ENCODE assay signal across 1 cellular context in genomic region chr12:694734-695503, GRCh38.
A peak's percentile ranks its signal among the peaks of the same experiment; 100 is the strongest.
TF ChIP-seq lines count a peak whose summit lies in the region.

No MANE protein-coding gene starts in this region.

TF ChIP-seq in HepG2, 621 proteins besides CTCF, POLR2A, EP300 and RAD21 (continued from another document and continues in another):
- TF ChIP-seq, protein P1, sequence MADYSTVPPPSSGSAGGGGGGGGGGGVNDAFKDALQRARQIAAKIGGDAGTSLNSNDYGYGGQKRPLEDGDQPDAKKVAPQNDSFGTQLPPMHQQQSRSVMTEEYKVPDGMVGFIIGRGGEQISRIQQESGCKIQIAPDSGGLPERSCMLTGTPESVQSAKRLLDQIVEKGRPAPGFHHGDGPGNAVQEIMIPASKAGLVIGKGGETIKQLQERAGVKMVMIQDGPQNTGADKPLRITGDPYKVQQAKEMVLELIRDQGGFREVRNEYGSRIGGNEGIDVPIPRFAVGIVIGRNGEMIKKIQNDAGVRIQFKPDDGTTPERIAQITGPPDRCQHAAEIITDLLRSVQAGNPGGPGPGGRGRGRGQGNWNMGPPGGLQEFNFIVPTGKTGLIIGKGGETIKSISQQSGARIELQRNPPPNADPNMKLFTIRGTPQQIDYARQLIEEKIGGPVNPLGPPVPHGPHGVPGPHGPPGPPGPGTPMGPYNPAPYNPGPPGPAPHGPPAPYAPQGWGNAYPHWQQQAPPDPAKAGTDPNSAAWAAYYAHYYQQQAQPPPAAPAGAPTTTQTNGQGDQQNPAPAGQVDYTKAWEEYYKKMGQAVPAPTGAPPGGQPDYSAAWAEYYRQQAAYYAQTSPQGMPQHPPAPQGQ (CRISPR knock-in tag; IDR thresholded peaks at IDR 0.05; ENCODE audit: borderline replicate concordance): no peak
- TF ChIP-seq POLR2AphosphoS2 (IDR thresholded peaks at IDR 0.05; ENCODE audit: low read depth, low read length): no peak
- TF ChIP-seq PITX1 (CRISPR knock-in tag; IDR thresholded peaks at IDR 0.05): peak; percentile 75
- TF ChIP-seq ZNF234 (CRISPR knock-in tag; conservative IDR thresholded peaks at IDR 0.05): no peak
- TF ChIP-seq KDM3A (CRISPR knock-in tag; IDR thresholded peaks at IDR 0.05; ENCODE audit: low read depth): 0 out of 2 replicates have a peak, but pooled peaks have one; percentile 28
- TF ChIP-seq, protein P2, sequence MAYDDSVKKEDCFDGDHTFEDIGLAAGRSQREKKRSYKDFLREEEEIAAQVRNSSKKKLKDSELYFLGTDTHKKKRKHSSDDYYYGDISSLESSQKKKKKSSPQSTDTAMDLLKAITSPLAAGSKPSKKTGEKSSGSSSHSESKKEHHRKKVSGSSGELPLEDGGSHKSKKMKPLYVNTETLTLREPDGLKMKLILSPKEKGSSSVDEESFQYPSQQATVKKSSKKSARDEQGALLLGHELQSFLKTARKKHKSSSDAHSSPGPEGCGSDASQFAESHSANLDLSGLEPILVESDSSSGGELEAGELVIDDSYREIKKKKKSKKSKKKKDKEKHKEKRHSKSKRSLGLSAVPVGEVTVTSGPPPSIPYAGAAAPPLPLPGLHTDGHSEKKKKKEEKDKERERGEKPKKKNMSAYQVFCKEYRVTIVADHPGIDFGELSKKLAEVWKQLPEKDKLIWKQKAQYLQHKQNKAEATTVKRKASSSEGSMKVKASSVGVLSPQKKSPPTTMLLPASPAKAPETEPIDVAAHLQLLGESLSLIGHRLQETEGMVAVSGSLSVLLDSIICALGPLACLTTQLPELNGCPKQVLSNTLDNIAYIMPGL (CRISPR knock-in tag; IDR thresholded peaks at IDR 0.05; ENCODE audit: borderline replicate concordance in 1 of 2, low read depth in 1 of 2): 0 out of 4 replicates have a peak, but pooled peaks of 1 of the 2 experiments have one; percentile 27
- TF ChIP-seq ZNF883 (CRISPR knock-in tag; IDR thresholded peaks at IDR 0.05; ENCODE audit: not compliant biosample characterization): no peak
- no peak for TF ChIP-seq MBNL3 (CRISPR knock-in tag; conservative IDR thresholded peaks at IDR 0.05)
- no peak for TF ChIP-seq ZIK1 (CRISPR knock-in tag; IDR thresholded peaks at IDR 0.05; ENCODE audit: borderline replicate concordance, low read depth)
- TF ChIP-seq ZNF205 (CRISPR knock-in tag; IDR thresholded peaks at IDR 0.05): 0 out of 2 replicates have a peak, but pooled peaks have one; percentile 23
- TF ChIP-seq CEBPZ (IDR thresholded peaks at IDR 0.05; ENCODE audit: low read length): no peak
- 0 out of 2 replicates have a peak, but pooled peaks have one; percentile 52 for TF ChIP-seq RXRB (CRISPR knock-in tag; IDR thresholded peaks at IDR 0.05; ENCODE audit: borderline replicate concordance)
- TF ChIP-seq, protein P3, sequence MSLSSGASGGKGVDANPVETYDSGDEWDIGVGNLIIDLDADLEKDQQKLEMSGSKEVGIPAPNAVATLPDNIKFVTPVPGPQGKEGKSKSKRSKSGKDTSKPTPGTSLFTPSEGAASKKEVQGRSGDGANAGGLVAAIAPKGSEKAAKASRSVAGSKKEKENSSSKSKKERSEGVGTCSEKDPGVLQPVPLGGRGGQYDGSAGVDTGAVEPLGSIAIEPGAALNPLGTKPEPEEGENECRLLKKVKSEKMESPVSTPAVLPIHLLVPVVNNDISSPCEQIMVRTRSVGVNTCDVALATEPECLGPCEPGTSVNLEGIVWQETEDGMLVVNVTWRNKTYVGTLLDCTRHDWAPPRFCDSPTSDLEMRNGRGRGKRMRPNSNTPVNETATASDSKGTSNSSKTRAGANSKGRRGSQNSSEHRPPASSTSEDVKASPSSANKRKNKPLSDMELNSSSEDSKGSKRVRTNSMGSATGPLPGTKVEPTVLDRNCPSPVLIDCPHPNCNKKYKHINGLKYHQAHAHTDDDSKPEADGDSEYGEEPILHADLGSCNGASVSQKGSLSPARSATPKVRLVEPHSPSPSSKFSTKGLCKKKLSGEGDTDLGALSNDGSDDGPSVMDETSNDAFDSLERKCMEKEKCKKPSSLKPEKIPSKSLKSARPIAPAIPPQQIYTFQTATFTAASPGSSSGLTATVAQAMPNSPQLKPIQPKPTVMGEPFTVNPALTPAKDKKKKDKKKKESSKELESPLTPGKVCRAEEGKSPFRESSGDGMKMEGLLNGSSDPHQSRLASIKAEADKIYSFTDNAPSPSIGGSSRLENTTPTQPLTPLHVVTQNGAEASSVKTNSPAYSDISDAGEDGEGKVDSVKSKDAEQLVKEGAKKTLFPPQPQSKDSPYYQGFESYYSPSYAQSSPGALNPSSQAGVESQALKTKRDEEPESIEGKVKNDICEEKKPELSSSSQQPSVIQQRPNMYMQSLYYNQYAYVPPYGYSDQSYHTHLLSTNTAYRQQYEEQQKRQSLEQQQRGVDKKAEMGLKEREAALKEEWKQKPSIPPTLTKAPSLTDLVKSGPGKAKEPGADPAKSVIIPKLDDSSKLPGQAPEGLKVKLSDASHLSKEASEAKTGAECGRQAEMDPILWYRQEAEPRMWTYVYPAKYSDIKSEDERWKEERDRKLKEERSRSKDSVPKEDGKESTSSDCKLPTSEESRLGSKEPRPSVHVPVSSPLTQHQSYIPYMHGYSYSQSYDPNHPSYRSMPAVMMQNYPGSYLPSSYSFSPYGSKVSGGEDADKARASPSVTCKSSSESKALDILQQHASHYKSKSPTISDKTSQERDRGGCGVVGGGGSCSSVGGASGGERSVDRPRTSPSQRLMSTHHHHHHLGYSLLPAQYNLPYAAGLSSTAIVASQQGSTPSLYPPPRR (CRISPR knock-in tag; IDR thresholded peaks at IDR 0.05; ENCODE audit: borderline replicate concordance): peak; percentile 91
- TF ChIP-seq ARHGAP35 (CRISPR knock-in tag; IDR thresholded peaks at IDR 0.05; ENCODE audit: borderline replicate concordance): 0 out of 2 replicates have a peak, but pooled peaks have one; percentile 47
- TF ChIP-seq ZNF629 (CRISPR knock-in tag; conservative IDR thresholded peaks at IDR 0.05): peak; percentile 75
- peak; percentile 78; the same call in 1 of the 2 replicates for TF ChIP-seq HDAC2 (CRISPR knock-in tag; IDR thresholded peaks at IDR 0.05)
- peak; percentile 72; the same call in 1 of the 2 replicates for TF ChIP-seq HNF4A (CRISPR knock-in tag; IDR thresholded peaks at IDR 0.05)
- peak; percentile 87 for TF ChIP-seq MEIS1 (CRISPR knock-in tag; IDR thresholded peaks at IDR 0.05; ENCODE audit: borderline replicate concordance)
- TF ChIP-seq BCL6 (CRISPR knock-in tag; IDR thresholded peaks at IDR 0.05): peak; percentile 88
- TF ChIP-seq ZNF775 (CRISPR knock-in tag; IDR thresholded peaks at IDR 0.05; ENCODE audit: borderline replicate concordance): peak; percentile 97
- no peak for TF ChIP-seq ZNF441 (CRISPR knock-in tag; IDR thresholded peaks at IDR 0.05; ENCODE audit: borderline replicate concordance)
- TF ChIP-seq, protein P4, sequence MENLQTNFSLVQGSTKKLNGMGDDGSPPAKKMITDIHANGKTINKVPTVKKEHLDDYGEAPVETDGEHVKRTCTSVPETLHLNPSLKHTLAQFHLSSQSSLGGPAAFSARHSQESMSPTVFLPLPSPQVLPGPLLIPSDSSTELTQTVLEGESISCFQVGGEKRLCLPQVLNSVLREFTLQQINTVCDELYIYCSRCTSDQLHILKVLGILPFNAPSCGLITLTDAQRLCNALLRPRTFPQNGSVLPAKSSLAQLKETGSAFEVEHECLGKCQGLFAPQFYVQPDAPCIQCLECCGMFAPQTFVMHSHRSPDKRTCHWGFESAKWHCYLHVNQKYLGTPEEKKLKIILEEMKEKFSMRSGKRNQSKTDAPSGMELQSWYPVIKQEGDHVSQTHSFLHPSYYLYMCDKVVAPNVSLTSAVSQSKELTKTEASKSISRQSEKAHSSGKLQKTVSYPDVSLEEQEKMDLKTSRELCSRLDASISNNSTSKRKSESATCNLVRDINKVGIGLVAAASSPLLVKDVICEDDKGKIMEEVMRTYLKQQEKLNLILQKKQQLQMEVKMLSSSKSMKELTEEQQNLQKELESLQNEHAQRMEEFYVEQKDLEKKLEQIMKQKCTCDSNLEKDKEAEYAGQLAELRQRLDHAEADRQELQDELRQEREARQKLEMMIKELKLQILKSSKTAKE (CRISPR knock-in tag; IDR thresholded peaks at IDR 0.05; ENCODE audit: borderline replicate concordance): 0 out of 2 replicates have a peak, but pooled peaks have one; percentile 35
- no peak for TF ChIP-seq SP5 (CRISPR knock-in tag; IDR thresholded peaks at IDR 0.05; ENCODE audit: borderline replicate concordance, low read depth)
- no peak for TF ChIP-seq TERF1 (CRISPR knock-in tag; IDR thresholded peaks at IDR 0.05)
- no peak for TF ChIP-seq ZNF263 (CRISPR knock-in tag; IDR thresholded peaks at IDR 0.05)
- TF ChIP-seq TEAD3 (CRISPR knock-in tag; optimal IDR thresholded peaks at IDR 0.05; ENCODE audit: borderline replicate concordance): peak; percentile 56
- TF ChIP-seq ZBTB4 (CRISPR knock-in tag; IDR thresholded peaks at IDR 0.05; ENCODE audit: borderline replicate concordance): 0 out of 2 replicates have a peak, but pooled peaks have one; percentile 53
- TF ChIP-seq, protein P5, sequence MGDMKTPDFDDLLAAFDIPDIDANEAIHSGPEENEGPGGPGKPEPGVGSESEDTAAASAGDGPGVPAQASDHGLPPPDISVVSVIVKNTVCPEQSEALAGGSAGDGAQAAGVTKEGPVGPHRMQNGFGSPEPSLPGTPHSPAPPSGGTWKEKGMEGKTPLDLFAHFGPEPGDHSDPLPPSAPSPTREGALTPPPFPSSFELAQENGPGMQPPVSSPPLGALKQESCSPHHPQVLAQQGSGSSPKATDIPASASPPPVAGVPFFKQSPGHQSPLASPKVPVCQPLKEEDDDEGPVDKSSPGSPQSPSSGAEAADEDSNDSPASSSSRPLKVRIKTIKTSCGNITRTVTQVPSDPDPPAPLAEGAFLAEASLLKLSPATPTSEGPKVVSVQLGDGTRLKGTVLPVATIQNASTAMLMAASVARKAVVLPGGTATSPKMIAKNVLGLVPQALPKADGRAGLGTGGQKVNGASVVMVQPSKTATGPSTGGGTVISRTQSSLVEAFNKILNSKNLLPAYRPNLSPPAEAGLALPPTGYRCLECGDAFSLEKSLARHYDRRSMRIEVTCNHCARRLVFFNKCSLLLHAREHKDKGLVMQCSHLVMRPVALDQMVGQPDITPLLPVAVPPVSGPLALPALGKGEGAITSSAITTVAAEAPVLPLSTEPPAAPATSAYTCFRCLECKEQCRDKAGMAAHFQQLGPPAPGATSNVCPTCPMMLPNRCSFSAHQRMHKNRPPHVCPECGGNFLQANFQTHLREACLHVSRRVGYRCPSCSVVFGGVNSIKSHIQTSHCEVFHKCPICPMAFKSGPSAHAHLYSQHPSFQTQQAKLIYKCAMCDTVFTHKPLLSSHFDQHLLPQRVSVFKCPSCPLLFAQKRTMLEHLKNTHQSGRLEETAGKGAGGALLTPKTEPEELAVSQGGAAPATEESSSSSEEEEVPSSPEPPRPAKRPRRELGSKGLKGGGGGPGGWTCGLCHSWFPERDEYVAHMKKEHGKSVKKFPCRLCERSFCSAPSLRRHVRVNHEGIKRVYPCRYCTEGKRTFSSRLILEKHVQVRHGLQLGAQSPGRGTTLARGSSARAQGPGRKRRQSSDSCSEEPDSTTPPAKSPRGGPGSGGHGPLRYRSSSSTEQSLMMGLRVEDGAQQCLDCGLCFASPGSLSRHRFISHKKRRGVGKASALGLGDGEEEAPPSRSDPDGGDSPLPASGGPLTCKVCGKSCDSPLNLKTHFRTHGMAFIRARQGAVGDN (CRISPR knock-in tag; IDR thresholded peaks at IDR 0.05): peak; percentile 48
- TF ChIP-seq NONO (IDR thresholded peaks at IDR 0.05): no peak
- TF ChIP-seq NONO (CRISPR knock-in tag; conservative IDR thresholded peaks at IDR 0.05): 0 out of 2 replicates have a peak, but pooled peaks have one; percentile 41
- TF ChIP-seq RARA (CRISPR knock-in tag; IDR thresholded peaks at IDR 0.05): peak; percentile 82
